15 cellular contexts compared by ENCODE assay signal in the genomic region with DNA sequence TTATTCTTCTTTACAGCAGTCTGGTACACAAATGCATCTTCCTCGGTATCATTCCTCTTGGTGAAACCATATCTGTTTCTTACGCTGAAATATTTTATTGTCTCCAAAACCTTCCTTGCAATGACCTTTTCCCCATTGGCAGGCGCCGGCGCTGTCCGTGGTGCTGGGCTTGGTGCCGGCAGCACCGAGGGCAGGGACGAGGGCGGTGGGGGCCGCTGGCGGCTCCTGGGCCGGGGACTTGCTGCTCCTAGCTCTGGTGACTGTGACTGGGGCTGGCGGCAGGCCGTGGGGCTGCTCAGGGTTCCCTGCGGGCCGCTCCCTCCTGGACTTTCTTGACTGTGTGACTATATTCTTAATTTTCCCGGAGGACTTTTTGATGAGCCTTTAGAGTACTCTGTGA.
DNase-seq lines count a peak whose midpoint lies in the region; TF ChIP-seq lines count a peak whose summit lies in the region.
"Had no signal": no experiment of that assay in that cellular context is flagged by ENCODE, and none has a peak within 500 bp of the region (broad histone marks: within the 10 kb centered on the region; RNA-seq: fewer than 3 reads in every experiment).

No MANE protein-coding gene starts in this region.

- no peaks in the 10 kb centered on the region for H3K36me3 ChIP-seq in colonic mucosa
- H3K36me3 ChIP-seq: gastrocnemius medialis, vagina had no signal

- no peak overlapping the region for H3K4me3 ChIP-seq in fibroblast of the aortic adventitia (ENCODE audit: low read depth, low read length)
- no peak overlapping the region for H3K4me3 ChIP-seq in colonic mucosa
- H3K4me3 ChIP-seq: gastrocnemius medialis, vagina had no signal

- no peaks in the 10 kb centered on the region for H3K27me3 ChIP-seq in colonic mucosa
- H3K27me3 ChIP-seq: gastrocnemius medialis, vagina had no signal

- DNase-seq in Daoy (ENCODE audit: low read depth) (peak; percentile 8), MV-4-11 (lab: John Stamatoyannopoulos, UW) (peak; percentile 8), fibroblast of the aortic adventitia (ENCODE audit: low read depth) (peak; percentile 8), myocyte (ENCODE audit: low read depth) (peak; percentile 41), germinal center (ENCODE audit: low spot score) (no peak), colonic mucosa (no peak), cerebellar nuclear complex (lab: John Stamatoyannopoulos, UW) (no peak)
- no peak for DNase-seq in stimulated activated CD4-positive, alpha-beta T cell treated with anti-CD3 and anti-CD28 coated beads, Interleukin-15, amount 100 ng/mL, for 24 hours
- DNase-seq: activated CD4-positive, alpha-beta T cell treated with anti-CD3 and anti-CD28 coated beads, Interleukin-2, amount 50 U/mL, for 1 hour; activated naive CD4-positive, alpha-beta T cell; CD8-positive, alpha-beta T cell; gastrocnemius medialis; NCI-H1092 treated with DMSO at 0.1 percent for 48 hours had no signal

- no peaks in the 10 kb centered on the region for H3K9me3 ChIP-seq in colonic mucosa
- H3K9me3 ChIP-seq: gastrocnemius medialis, vagina had no signal

- H3K4me1 ChIP-seq in colonic mucosa: no peaks in the 10 kb centered on the region
- H3K4me1 ChIP-seq: gastrocnemius medialis, vagina had no signal

- intact Hi-C loops in colonic mucosa (cut with DNase I): no loop called here

- H3K9ac ChIP-seq in colonic mucosa (ENCODE audit: low read depth in 2 of 2, low read length in 2 of 2): no peak overlapping the region

- TF ChIP-seq CTCF in fibroblast of the aortic adventitia (IDR thresholded peaks at IDR 0.05; ENCODE audit: insufficient read depth, low read length) (no peak), colonic mucosa (IDR thresholded peaks at IDR 0.05) (no peak)

- H3K27ac ChIP-seq in colonic mucosa: no peak overlapping the region
- H3K27ac ChIP-seq: gastrocnemius medialis, HL-60, vagina had no signal

Comparison
In these comparisons a context has a peak if more than half of its experiments do, and no peak if none do; other contexts are left out.
1. DNase-seq: peak in Daoy (single experiment), MV-4-11 (single experiment), fibroblast of the aortic adventitia (single experiment) and myocyte (single experiment); none in germinal center (single experiment), stimulated activated CD4-positive, alpha-beta T cell treated with anti-CD3 and anti-CD28 coated beads, Interleukin-15, amount 100 ng/mL, for 24 hours (single experiment), colonic mucosa (single experiment) and cerebellar nuclear complex (0 of 2).